1 cellular context compared by ENCODE assay signal in the genomic region with DNA sequence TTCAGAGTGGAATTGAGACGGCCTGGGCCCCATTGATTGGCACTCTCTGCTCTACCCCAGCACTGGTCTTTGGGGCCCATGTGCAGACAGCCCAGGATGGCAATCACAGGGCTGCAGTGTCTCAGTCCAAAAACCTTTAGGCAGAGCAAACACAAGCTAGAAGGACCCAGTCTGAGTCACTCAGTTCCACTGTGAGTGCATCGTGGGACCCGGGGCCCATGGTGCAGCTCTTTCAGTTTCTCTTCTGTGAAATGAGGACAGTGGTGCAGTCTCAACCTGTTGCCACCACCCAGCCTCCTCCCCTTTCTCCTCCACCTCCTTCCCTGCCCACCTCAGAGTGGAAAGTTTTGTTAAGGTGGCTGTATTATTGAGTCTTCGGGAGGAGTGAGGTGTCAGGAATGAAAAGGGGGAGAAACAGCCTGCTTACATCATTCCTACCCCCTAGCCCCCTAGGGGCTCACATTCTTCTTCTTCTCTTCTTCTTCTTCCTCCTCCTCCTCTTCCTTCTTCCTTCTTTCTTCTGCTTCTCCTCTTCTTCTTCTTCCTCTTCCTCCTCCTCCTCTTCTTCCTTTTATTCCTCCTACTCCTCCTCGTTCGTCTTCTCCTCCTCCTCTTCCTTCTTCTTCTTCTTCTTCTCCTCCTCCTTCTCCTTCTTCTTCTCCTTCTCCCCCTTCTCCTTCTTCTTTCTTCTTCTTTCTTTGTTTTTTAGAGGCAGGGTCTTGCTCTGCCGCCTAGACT.
A peak's percentile ranks its signal among the peaks of the same experiment; 100 is the strongest.
TF ChIP-seq lines count a peak whose summit lies in the region.

No MANE protein-coding gene starts in this region.

TF ChIP-seq in GM12878, 131 proteins besides CTCF, POLR2A, EP300 and RAD21 (continues in another document):
- TF ChIP-seq CHD4 (IDR thresholded peaks at IDR 0.05) = no peak
- TF ChIP-seq RAD51 (IDR thresholded peaks at IDR 0.05) = no peak
- TF ChIP-seq SMAD1 (IDR thresholded peaks at IDR 0.05; ENCODE audit: low read depth, partially characterized antibody) = no peak
- TF ChIP-seq RB1 (IDR thresholded peaks at IDR 0.05; ENCODE audit: borderline replicate concordance) = no peak
- TF ChIP-seq POLR2AphosphoS5 (IDR thresholded peaks at IDR 0.05; ENCODE audit: low read length) = no peak; the same call in 1 of the 2 replicates
- no peak for TF ChIP-seq HDAC2 (IDR thresholded peaks at IDR 0.05)
- no peak for TF ChIP-seq MTA3 (IDR thresholded peaks at IDR 0.05; ENCODE audit: borderline replicate concordance, low read length)
- TF ChIP-seq, protein P1, sequence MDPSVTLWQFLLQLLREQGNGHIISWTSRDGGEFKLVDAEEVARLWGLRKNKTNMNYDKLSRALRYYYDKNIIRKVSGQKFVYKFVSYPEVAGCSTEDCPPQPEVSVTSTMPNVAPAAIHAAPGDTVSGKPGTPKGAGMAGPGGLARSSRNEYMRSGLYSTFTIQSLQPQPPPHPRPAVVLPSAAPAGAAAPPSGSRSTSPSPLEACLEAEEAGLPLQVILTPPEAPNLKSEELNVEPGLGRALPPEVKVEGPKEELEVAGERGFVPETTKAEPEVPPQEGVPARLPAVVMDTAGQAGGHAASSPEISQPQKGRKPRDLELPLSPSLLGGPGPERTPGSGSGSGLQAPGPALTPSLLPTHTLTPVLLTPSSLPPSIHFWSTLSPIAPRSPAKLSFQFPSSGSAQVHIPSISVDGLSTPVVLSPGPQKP (IDR thresholded peaks at IDR 0.05; ENCODE audit: low read depth, low read length) = no peak
- no peak for TF ChIP-seq KLF5 (IDR thresholded peaks at IDR 0.05; ENCODE audit: partially characterized antibody)
- TF ChIP-seq SP1 (IDR thresholded peaks at IDR 0.05; ENCODE audit: low read depth, low read length) = no peak
- no peak for TF ChIP-seq ZBED1 (IDR thresholded peaks at IDR 0.05; ENCODE audit: borderline replicate concordance)
- TF ChIP-seq IKZF2 (IDR thresholded peaks at IDR 0.05) = peak; percentile 13 to 24; a peak in 1 of 4 replicates
- TF ChIP-seq ZNF592 (IDR thresholded peaks at IDR 0.05) = no peak
- TF ChIP-seq HDGF (IDR thresholded peaks at IDR 0.05) = peak; percentile 76; the same call in 1 of the 2 replicates
- no peak for TF ChIP-seq ZNF274 (IDR thresholded peaks at IDR 0.05; ENCODE audit: insufficient read depth, insufficient read length)
- TF ChIP-seq HDAC6 (IDR thresholded peaks at IDR 0.05; ENCODE audit: unreplicated experiment) = no peak
- no peak for TF ChIP-seq MXI1 (IDR thresholded peaks at IDR 0.05; ENCODE audit: low read depth, low read length)
- TF ChIP-seq WRNIP1 (IDR thresholded peaks at IDR 0.05; ENCODE audit: borderline replicate concordance, low read depth, low read length) = no peak
- TF ChIP-seq, protein P2, sequence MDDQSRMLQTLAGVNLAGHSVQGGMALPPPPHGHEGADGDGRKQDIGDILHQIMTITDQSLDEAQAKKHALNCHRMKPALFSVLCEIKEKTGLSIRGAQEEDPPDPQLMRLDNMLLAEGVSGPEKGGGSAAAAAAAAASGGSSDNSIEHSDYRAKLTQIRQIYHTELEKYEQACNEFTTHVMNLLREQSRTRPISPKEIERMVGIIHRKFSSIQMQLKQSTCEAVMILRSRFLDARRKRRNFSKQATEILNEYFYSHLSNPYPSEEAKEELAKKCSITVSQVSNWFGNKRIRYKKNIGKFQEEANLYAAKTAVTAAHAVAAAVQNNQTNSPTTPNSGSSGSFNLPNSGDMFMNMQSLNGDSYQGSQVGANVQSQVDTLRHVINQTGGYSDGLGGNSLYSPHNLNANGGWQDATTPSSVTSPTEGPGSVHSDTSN (IDR thresholded peaks at IDR 0.05; ENCODE audit: insufficient replicate concordance, low read depth, low read length) = no peak
- TF ChIP-seq RBBP5 (conservative IDR thresholded peaks at IDR 0.05) = no peak
- TF ChIP-seq, protein P3, sequence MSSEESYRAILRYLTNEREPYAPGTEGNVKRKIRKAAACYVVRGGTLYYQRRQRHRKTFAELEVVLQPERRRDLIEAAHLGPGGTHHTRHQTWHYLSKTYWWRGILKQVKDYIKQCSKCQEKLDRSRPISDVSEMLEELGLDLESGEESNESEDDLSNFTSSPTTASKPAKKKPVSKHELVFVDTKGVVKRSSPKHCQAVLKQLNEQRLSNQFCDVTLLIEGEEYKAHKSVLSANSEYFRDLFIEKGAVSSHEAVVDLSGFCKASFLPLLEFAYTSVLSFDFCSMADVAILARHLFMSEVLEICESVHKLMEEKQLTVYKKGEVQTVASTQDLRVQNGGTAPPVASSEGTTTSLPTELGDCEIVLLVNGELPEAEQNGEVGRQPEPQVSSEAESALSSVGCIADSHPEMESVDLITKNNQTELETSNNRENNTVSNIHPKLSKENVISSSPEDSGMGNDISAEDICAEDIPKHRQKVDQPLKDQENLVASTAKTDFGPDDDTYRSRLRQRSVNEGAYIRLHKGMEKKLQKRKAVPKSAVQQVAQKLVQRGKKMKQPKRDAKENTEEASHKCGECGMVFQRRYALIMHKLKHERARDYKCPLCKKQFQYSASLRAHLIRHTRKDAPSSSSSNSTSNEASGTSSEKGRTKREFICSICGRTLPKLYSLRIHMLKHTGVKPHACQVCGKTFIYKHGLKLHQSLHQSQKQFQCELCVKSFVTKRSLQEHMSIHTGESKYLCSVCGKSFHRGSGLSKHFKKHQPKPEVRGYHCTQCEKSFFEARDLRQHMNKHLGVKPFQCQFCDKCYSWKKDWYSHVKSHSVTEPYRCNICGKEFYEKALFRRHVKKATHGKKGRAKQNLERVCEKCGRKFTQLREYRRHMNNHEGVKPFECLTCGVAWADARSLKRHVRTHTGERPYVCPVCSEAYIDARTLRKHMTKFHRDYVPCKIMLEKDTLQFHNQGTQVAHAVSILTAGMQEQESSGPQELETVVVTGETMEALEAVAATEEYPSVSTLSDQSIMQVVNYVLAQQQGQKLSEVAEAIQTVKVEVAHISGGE (CRISPR knock-in tag; IDR thresholded peaks at IDR 0.05) = no peak
- TF ChIP-seq, protein P4, sequence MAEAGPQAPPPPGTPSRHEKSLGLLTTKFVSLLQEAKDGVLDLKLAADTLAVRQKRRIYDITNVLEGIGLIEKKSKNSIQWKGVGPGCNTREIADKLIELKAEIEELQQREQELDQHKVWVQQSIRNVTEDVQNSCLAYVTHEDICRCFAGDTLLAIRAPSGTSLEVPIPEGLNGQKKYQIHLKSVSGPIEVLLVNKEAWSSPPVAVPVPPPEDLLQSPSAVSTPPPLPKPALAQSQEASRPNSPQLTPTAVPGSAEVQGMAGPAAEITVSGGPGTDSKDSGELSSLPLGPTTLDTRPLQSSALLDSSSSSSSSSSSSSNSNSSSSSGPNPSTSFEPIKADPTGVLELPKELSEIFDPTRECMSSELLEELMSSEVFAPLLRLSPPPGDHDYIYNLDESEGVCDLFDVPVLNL (IDR thresholded peaks at IDR 0.05; ENCODE audit: low read depth, low read length) = no peak
- TF ChIP-seq SREBF1 (IDR thresholded peaks at IDR 0.05; ENCODE audit: low read length) = no peak
- TF ChIP-seq SIN3A (IDR thresholded peaks at IDR 0.05; ENCODE audit: low read depth, low read length) = no peak
- no peak for TF ChIP-seq JUND (IDR thresholded peaks at IDR 0.05; ENCODE audit: low read depth, low read length)
- 0 out of 2 replicates have a peak, but pooled peaks have one; percentile 41 for TF ChIP-seq YBX1 (IDR thresholded peaks at IDR 0.05)
- no peak for TF ChIP-seq MYB (IDR thresholded peaks at IDR 0.05; ENCODE audit: borderline replicate concordance, low read depth, low read length)
- TF ChIP-seq, protein P5, sequence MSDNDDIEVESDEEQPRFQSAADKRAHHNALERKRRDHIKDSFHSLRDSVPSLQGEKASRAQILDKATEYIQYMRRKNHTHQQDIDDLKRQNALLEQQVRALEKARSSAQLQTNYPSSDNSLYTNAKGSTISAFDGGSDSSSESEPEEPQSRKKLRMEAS (IDR thresholded peaks at IDR 0.05; ENCODE audit: low read depth, low read length) = no peak
- TF ChIP-seq NFXL1 (IDR thresholded peaks at IDR 0.05; ENCODE audit: borderline replicate concordance) = no peak
- TF ChIP-seq RFX5 (IDR thresholded peaks at IDR 0.05; ENCODE audit: low read depth, low read length) = no peak
- TF ChIP-seq, protein P6, sequence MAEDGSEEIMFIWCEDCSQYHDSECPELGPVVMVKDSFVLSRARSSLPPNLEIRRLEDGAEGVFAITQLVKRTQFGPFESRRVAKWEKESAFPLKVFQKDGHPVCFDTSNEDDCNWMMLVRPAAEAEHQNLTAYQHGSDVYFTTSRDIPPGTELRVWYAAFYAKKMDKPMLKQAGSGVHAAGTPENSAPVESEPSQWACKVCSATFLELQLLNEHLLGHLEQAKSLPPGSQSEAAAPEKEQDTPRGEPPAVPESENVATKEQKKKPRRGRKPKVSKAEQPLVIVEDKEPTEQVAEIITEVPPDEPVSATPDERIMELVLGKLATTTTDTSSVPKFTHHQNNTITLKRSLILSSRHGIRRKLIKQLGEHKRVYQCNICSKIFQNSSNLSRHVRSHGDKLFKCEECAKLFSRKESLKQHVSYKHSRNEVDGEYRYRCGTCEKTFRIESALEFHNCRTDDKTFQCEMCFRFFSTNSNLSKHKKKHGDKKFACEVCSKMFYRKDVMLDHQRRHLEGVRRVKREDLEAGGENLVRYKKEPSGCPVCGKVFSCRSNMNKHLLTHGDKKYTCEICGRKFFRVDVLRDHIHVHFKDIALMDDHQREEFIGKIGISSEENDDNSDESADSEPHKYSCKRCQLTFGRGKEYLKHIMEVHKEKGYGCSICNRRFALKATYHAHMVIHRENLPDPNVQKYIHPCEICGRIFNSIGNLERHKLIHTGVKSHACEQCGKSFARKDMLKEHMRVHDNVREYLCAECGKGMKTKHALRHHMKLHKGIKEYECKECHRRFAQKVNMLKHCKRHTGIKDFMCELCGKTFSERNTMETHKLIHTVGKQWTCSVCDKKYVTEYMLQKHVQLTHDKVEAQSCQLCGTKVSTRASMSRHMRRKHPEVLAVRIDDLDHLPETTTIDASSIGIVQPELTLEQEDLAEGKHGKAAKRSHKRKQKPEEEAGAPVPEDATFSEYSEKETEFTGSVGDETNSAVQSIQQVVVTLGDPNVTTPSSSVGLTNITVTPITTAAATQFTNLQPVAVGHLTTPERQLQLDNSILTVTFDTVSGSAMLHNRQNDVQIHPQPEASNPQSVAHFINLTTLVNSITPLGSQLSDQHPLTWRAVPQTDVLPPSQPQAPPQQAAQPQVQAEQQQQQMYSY (CRISPR knock-in tag; IDR thresholded peaks at IDR 0.05) = no peak
- TF ChIP-seq TCF7 (IDR thresholded peaks at IDR 0.05; ENCODE audit: borderline replicate concordance) = no peak
- no peak for TF ChIP-seq SIX5 (IDR thresholded peaks at IDR 0.05; ENCODE audit: low read depth, low read length, severe bottlenecking)
- no peak for TF ChIP-seq STAT1 (conservative IDR thresholded peaks at IDR 0.05)
- TF ChIP-seq ATF7 (IDR thresholded peaks at IDR 0.05; ENCODE audit: low read depth) = 0 out of 2 replicates have a peak, but pooled peaks have one; percentile 14
- TF ChIP-seq FOXM1 (IDR thresholded peaks at IDR 0.05; ENCODE audit: low read depth, low read length) = no peak
- TF ChIP-seq CBX3 (IDR thresholded peaks at IDR 0.05; ENCODE audit: borderline replicate concordance, low read depth) = no peak
- no peak for TF ChIP-seq ZSCAN29 (IDR thresholded peaks at IDR 0.05)
- no peak for TF ChIP-seq PML (IDR thresholded peaks at IDR 0.05; ENCODE audit: low read length)
- TF ChIP-seq, protein P7, sequence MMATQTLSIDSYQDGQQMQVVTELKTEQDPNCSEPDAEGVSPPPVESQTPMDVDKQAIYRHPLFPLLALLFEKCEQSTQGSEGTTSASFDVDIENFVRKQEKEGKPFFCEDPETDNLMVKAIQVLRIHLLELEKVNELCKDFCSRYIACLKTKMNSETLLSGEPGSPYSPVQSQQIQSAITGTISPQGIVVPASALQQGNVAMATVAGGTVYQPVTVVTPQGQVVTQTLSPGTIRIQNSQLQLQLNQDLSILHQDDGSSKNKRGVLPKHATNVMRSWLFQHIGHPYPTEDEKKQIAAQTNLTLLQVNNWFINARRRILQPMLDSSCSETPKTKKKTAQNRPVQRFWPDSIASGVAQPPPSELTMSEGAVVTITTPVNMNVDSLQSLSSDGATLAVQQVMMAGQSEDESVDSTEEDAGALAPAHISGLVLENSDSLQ (IDR thresholded peaks at IDR 0.05) = 0 out of 2 replicates have a peak, but pooled peaks have one; percentile 11
- TF ChIP-seq NBN (IDR thresholded peaks at IDR 0.05) = peak; percentile 63; the same call in 1 of the 2 replicates
- no peak for TF ChIP-seq TBL1XR1 (IDR thresholded peaks at IDR 0.05; ENCODE audit: low read depth, low read length)
- TF ChIP-seq NFYA (IDR thresholded peaks at IDR 0.05; ENCODE audit: borderline replicate concordance, low read depth, low read length) = no peak
- 0 out of 4 replicates have a peak, but pooled peaks of 1 of the 2 experiments have one; percentile 34 for TF ChIP-seq ETV6 (conservative IDR thresholded peaks at IDR 0.05 in 1 of 2, IDR thresholded peaks at IDR 0.05 in 1 of 2; ENCODE audit: borderline replicate concordance in 1 of 2, low read depth in 1 of 2)
- no peak for TF ChIP-seq PAX8 (IDR thresholded peaks at IDR 0.05)
- TF ChIP-seq ZNF384 (IDR thresholded peaks at IDR 0.05; ENCODE audit: borderline replicate concordance, low read depth, low read length) = no peak
- 0 out of 3 replicates have a peak, but pooled peaks of 1 of the 2 experiments have one; percentile 15 for TF ChIP-seq EGR1 (IDR thresholded peaks at IDR 0.05; ENCODE audit: borderline replicate concordance in 1 of 2, low read depth in 2 of 2, low read length in 2 of 2)
- no peak for TF ChIP-seq CEBPB (IDR thresholded peaks at IDR 0.05; ENCODE audit: borderline replicate concordance in 1 of 2, low read depth in 2 of 2, low read length in 2 of 2)
- TF ChIP-seq SMC3 (IDR thresholded peaks at IDR 0.05; ENCODE audit: borderline replicate concordance, low read length) = no peak
- no peak for TF ChIP-seq RELA (IDR thresholded peaks at IDR 0.05; ENCODE audit: borderline replicate concordance, partially characterized antibody)
